In genomic region chr7:76445577-76446008, GRCh38 we compare ENCODE assay signal across 8 cellular contexts. TPM values are rescaled to one million over a fixed set of nuclear protein-coding genes. Genes with fewer than 3 reads are reported as not detected.
DNase-seq lines count a peak whose midpoint lies in the region; ATAC-seq, FAIRE-seq and TF ChIP-seq lines count a peak whose summit lies in the region.
"Not testable (repeated sequence)": the region's sequence is repeated elsewhere in the genome, so short reads cannot be mapped to it uniquely, and the experiment has no call there.

No MANE protein-coding gene starts in this region.

- H3K36me3 ChIP-seq in MM.1S (replicated peaks; ENCODE audit: insufficient read depth, low read length); mammary epithelial cell (ENCODE audit: insufficient read depth, low read length); small intestine (ENCODE audit: control insufficient read depth in 2 of 2, insufficient read depth in 2 of 2, low read length in 2 of 2): not testable (repeated sequence)

- FAIRE-seq in small intestine (lab: Jason Lieb, UNC): not testable (repeated sequence)

- H3K9me2 ChIP-seq in MM.1S (replicated peaks; ENCODE audit: insufficient read depth, low read length): not testable (repeated sequence)

- intact Hi-C loops in mammary epithelial cell (cut with micrococcal nuclease): not testable (repeated sequence)

- H3K9me3 ChIP-seq in MM.1S (replicated peaks; ENCODE audit: insufficient read depth, low read length); T-helper 17 cell (ENCODE audit: control insufficient read depth, low read length, poor library complexity, severe bottlenecking); mammary epithelial cell (replicated peaks; ENCODE audit: insufficient read depth, low read length); small intestine (ENCODE audit: control insufficient read depth, low read depth): not testable (repeated sequence)

- not testable (repeated sequence) for H3K27ac ChIP-seq in MM.1S (ENCODE audit: low read length)
- H3K27ac ChIP-seq in mammary epithelial cell (ENCODE audit: insufficient read depth, low read depth, low read length): peak overlapping the region; percentile 33
- peak overlapping the region in 1 of 2 donors; percentile 91 for H3K27ac ChIP-seq in small intestine (ENCODE audit: low read depth in 1 of 2, low read length in 1 of 2)

- not testable (repeated sequence) for H3K4me3 ChIP-seq in MM.1S (ENCODE audit: low read length); mammary epithelial cell (replicated peaks in 1 of 3; ENCODE audit: insufficient read depth in 1 of 3, low read depth in 2 of 3, low read length in 3 of 3); small intestine (ENCODE audit: low read depth in 1 of 2, low read length in 2 of 2)

- CTCF ChIA-PET in mammary epithelial cell (lab: Charles Lee; ENCODE audit: low non-redundant PET): not testable (repeated sequence)

- not testable (repeated sequence) for H3K27me3 Mint-ChIP-seq in T-helper 17 cell

- H3K4me3 Mint-ChIP-seq in T-helper 17 cell: not testable (repeated sequence)

- not testable (repeated sequence) for H3K4me1 ChIP-seq in MM.1S (ENCODE audit: low read length); mammary epithelial cell (ENCODE audit: insufficient read depth, low read length); small intestine (ENCODE audit: control insufficient read depth in 2 of 2, insufficient read depth in 1 of 2, low read depth in 1 of 2, low read length in 1 of 2)

- not testable (repeated sequence) for H3K9ac ChIP-seq in MM.1S (ENCODE audit: low read length); mammary epithelial cell (ENCODE audit: insufficient read depth, low read length)

- not testable (repeated sequence) for TF ChIP-seq CTCF in MM.1S (IDR thresholded peaks at IDR 0.05; ENCODE audit: low read length); mammary epithelial cell (conservative IDR thresholded peaks at IDR 0.05 in 1 of 2, IDR thresholded peaks at IDR 0.05 in 1 of 2; ENCODE audit: extremely low read depth in 1 of 2, insufficient read depth in 1 of 2, low read depth in 1 of 2, low read length in 2 of 2)

- not testable (repeated sequence) for BruUV-seq in mammary epithelial cell (replicated peaks; lab: Mats Ljungman, UMichigan)

- H2AFZ ChIP-seq in MM.1S (ENCODE audit: low read length) (peak overlapping the region; percentile 58; the same call in 1 of the 2 replicates), mammary epithelial cell (ENCODE audit: low read depth, low read length) (peak overlapping the region; percentile 33)

- DNase-seq in CMK (ENCODE audit: low read depth) (peak; percentile 29), MM.1S (peak; percentile 5), mammary epithelial cell (peak; percentile 63), kidney glomerular epithelial cell (lab: John Stamatoyannopoulos, UW) (peak; percentile 12), small intestine (peak; percentile 50)
- not testable (repeated sequence) for DNase-seq in T-helper 17 cell

- H3K36me3 Mint-ChIP-seq in T-helper 17 cell (ENCODE audit: low read depth): not testable (repeated sequence)

- H3K27me3 ChIP-seq in MM.1S (replicated peaks; ENCODE audit: insufficient read depth, low read length); mammary epithelial cell (ENCODE audit: insufficient read depth, low read length); small intestine (ENCODE audit: control insufficient read depth in 2 of 2, insufficient read depth in 2 of 2, low read length in 2 of 2): not testable (repeated sequence)

- not testable (repeated sequence) for H3K4me1 Mint-ChIP-seq in T-helper 17 cell

- dilution Hi-C loops in mammary epithelial cell (cut with HindIII; ENCODE audit: low sequenced_read_pairs): not testable (repeated sequence)

- not testable (repeated sequence) for H3K4me2 ChIP-seq in MM.1S (ENCODE audit: low read depth, low read length)
- peak overlapping the region; percentile 19 for H3K4me2 ChIP-seq in mammary epithelial cell (ENCODE audit: insufficient read depth, low read depth, low read length)

- H3K27ac Mint-ChIP-seq in T-helper 17 cell: not testable (repeated sequence)

- H3F3A ChIP-seq in MM.1S (ENCODE audit: insufficient read depth, low read length): not testable (repeated sequence)

- H3K79me2 ChIP-seq in MM.1S (ENCODE audit: low read length); mammary epithelial cell (ENCODE audit: insufficient read depth, low read length): not testable (repeated sequence)

- in situ Hi-C loops in mammary epithelial cell (cut with MboI; ENCODE audit: low sequenced_read_pairs in 2 of 2): loop anchor here in 1 of 2 donors (10.0 kb wide), 1 partner anchor 159 kb away; no protein-coding TSS in a partner anchor

- not testable (repeated sequence) for H4K20me1 ChIP-seq in MM.1S (ENCODE audit: insufficient read depth, low read length); mammary epithelial cell (ENCODE audit: insufficient read depth, low read length)

- ATAC-seq in GM19397 (IDR thresholded peaks at IDR 0.05; ENCODE audit: unreplicated experiment) (peak; percentile 80), HG03039 (IDR thresholded peaks at IDR 0.05; ENCODE audit: unreplicated experiment) (peak; percentile 86), T-helper 17 cell (peak; percentile 74)

- WGBS in mammary epithelial cell (ENCODE audit: low coverage, missing lambda C conversion rate): 0% methylated on average over 4 of the region's 5 CpGs
- WGBS in small intestine, 3 donors: 2 to 4% (median 4%) methylated on average over 4 of the region's 5 CpGs

RNA-seq across cellular contexts. Expression of gene DTX2, which starts 15.9 kb away (rescaled TPM):
- 10 to 100 TPM; 23.6 to 26.3 TPM for total RNA-seq in T-helper 17 cell
- total RNA-seq in mammary epithelial cell: 10 to 100 TPM; 17.7 to 63.4 TPM
- polyA plus RNA-seq in mammary epithelial cell: 12.3 TPM
- 38.8 TPM for polyA minus RNA-seq in mammary epithelial cell
- 10 to 100 TPM; 29.3 to 41.2 (median 32.4) TPM for polyA plus RNA-seq in small intestine

RNA-seq across cellular contexts. Expression of gene ZP3, which starts 20.8 kb away (rescaled TPM):
- total RNA-seq in T-helper 17 cell (1 to 10 TPM; 6.1 to 9.9 TPM), mammary epithelial cell (10 to 100 TPM; 10.2 to 13.1 TPM)
- polyA plus RNA-seq in mammary epithelial cell (3.1 TPM), small intestine (1 to 10 TPM; 1.4 to 3.7 (median 3.6) TPM)
- polyA minus RNA-seq in mammary epithelial cell: 41.8 TPM

RNA-seq across cellular contexts. Expression of gene SSC4D, which starts 36.1 kb away (rescaled TPM):
- not detected for total RNA-seq in T-helper 17 cell
- total RNA-seq in mammary epithelial cell: 1 to 10 TPM in 1 of 2 donors, under 1 TPM in 1; 0.42 to 1.3 TPM
- 0.93 TPM for polyA plus RNA-seq in mammary epithelial cell
- not detected for polyA minus RNA-seq in mammary epithelial cell
- under 1 TPM in 1 of 3 donors, not detected in 2; 0.72 TPM for polyA plus RNA-seq in small intestine
